13 cellular contexts compared by ENCODE assay signal in genomic region chr4:26937136-26937535, GRCh38.
DNase-seq lines count a peak whose midpoint lies in the region; ATAC-seq, FAIRE-seq and TF ChIP-seq lines count a peak whose summit lies in the region.
"Had no signal": no experiment of that assay in that cellular context is flagged by ENCODE, and none has a peak within 500 bp of the region (broad histone marks: within the 10 kb centered on the region; RNA-seq: fewer than 3 reads in every experiment).

No MANE protein-coding gene starts in this region.

- DNase-seq in GM12878 (ENCODE audit: low read depth, low spot score) (no peak), nucleus accumbens (lab: John Stamatoyannopoulos, UW) (no peak), body of pancreas (no peak)
- no peak for DNase-seq in activated CD4-positive, alpha-beta T cell treated with anti-CD3 and anti-CD28 coated beads, Interleukin-2, amount 50 U/mL, for 1 hour
- DNase-seq: activated T-cell treated with anti-CD3 and anti-CD28 coated beads, Interleukin-2, amount 50 U/mL, for 24 hours; CD4-positive, CD25-positive, alpha-beta regulatory T cell; effector CD8-positive, alpha-beta T cell; GF-D8 had no signal

- 0 out of 2 replicates have a peak, but pooled peaks have one; percentile 10 for TF ChIP-seq RAD21 in GM12878 (IDR thresholded peaks at IDR 0.05; ENCODE audit: insufficient read depth, low read depth, low read length)

- peak; percentile 52 for ATAC-seq in GM19467 (IDR thresholded peaks at IDR 0.05; ENCODE audit: unreplicated experiment)
- ATAC-seq in HG03175 (IDR thresholded peaks at IDR 0.05; ENCODE audit: unreplicated experiment) = peak; percentile 91
- ATAC-seq in GM12878 = peak; percentile 77
- ATAC-seq in GM19455 (IDR thresholded peaks at IDR 0.05; ENCODE audit: unreplicated experiment) = no peak
- no peak for ATAC-seq in body of pancreas

- intact Hi-C loops in GM12878 (cut with micrococcal nuclease; ENCODE audit: unreplicated experiment) = no loop called here
- intact Hi-C loops in body of pancreas (cut with DNase I) = no loop called here

- 24% methylated on average over 2 of the region's 2 CpGs for WGBS in GM12878 (ENCODE audit: insufficient coverage, insufficient replicate concordance, low lambda C conversion rate, missing lambda C conversion rate)
- WGBS in body of pancreas, 2 donors = 83 to 93% methylated on average over 2 of the region's 2 CpGs

- BruUV-seq in GM12878 (replicated peaks; lab: Mats Ljungman, UMichigan) = no TSS peak

- H3K4me2 ChIP-seq in DOHH2 (ENCODE audit: low read length) (no peak overlapping the region), GM12878 (ENCODE audit: control insufficient read depth, insufficient read depth) (no peak overlapping the region)

- peak; percentile 38 for FAIRE-seq in GM12878 (lab: Jason Lieb, UNC)
- FAIRE-seq: astrocyte had no signal

- H3K4me1 ChIP-seq in DOHH2 (ENCODE audit: control insufficient read depth, low read length) (peaks cover 21% of the 10 kb centered on the region), GM12878 (ENCODE audit: control insufficient read depth, insufficient read depth, low read length) (peaks cover 4% of the 10 kb centered on the region; the same call in 1 of the 2 replicates), body of pancreas (peaks cover 14% of the 10 kb centered on the region)

- in situ Hi-C loops in GM12878 (cut with MboI) = no loop called here

- POLR2A ChIA-PET in GM12878 (lab: Charles Lee) = no interaction called here

- H4K20me1 ChIP-seq in DOHH2 (ENCODE audit: control insufficient read depth, insufficient read depth, low read depth, low read length) (no peaks in the 10 kb centered on the region), GM12878 (ENCODE audit: control insufficient read depth, insufficient read depth) (no peaks in the 10 kb centered on the region)

- TF ChIP-seq EP300 in GM12878 (IDR thresholded peaks at IDR 0.05; ENCODE audit: borderline replicate concordance in 1 of 2, control insufficient read depth in 1 of 2, low read depth in 2 of 2, low read length in 2 of 2) = no peak

- no peak overlapping the region for H3K4me3 ChIP-seq in DOHH2 (ENCODE audit: low read length)
- H3K4me3 ChIP-seq in GM12878 = no peak overlapping the region
- H3K4me3 ChIP-seq in body of pancreas = no peak overlapping the region

- H3K9me2 ChIP-seq in DOHH2 (replicated peaks; ENCODE audit: control insufficient read depth, low read length) = no peaks in the 10 kb centered on the region

- peak; percentile 23 for TF ChIP-seq CTCF in DOHH2 (IDR thresholded peaks at IDR 0.05; ENCODE audit: low read depth, low read length, poor library complexity, severe bottlenecking)
- TF ChIP-seq CTCF in GM12878 (IDR thresholded peaks at IDR 0.05 in 2 of 3, conservative IDR thresholded peaks at IDR 0.05 in 1 of 3; ENCODE audit: control insufficient read depth in 2 of 3, extremely low read depth in 1 of 3, insufficient read depth in 1 of 3, low read depth in 3 of 3, low read length in 3 of 3) = 0 out of 6 replicates have a peak, but pooled peaks of 1 of the 3 experiments have one; percentile 8
- no peak for TF ChIP-seq CTCF in body of pancreas (IDR thresholded peaks at IDR 0.05)

- no peak overlapping the region for H2AFZ ChIP-seq in GM12878 (ENCODE audit: control insufficient read depth, low read depth, low read length)

- H3F3A ChIP-seq in DOHH2 (ENCODE audit: control insufficient read depth, insufficient read depth) = 0 out of 2 replicates have a peak, but pooled peaks cover 2% of the 10 kb centered on the region

- no peak for TF ChIP-seq POLR2A in GM12878 (IDR thresholded peaks at IDR 0.05; ENCODE audit: low read depth, low read length)
- no peak for TF ChIP-seq POLR2A in body of pancreas (IDR thresholded peaks at IDR 0.05)

- no peak overlapping the region for H3K9ac ChIP-seq in GM12878 (ENCODE audit: control insufficient read depth, insufficient read depth, low read length)

- H3K27me3 ChIP-seq in DOHH2 (ENCODE audit: control insufficient read depth, low read length) (no peaks in the 10 kb centered on the region), GM12878 (replicated peaks in 1 of 2; ENCODE audit: control insufficient read depth in 2 of 2, insufficient read depth in 2 of 2, low read length in 1 of 2) (no peaks in the 10 kb centered on the region), body of pancreas (no peaks in the 10 kb centered on the region)

- RAD21 ChIA-PET in GM12878 (lab: Charles Lee; ENCODE audit: unreplicated experiment) = no interaction called here

- SMC1A ChIA-PET in GM12878 (lab: Charles Lee; ENCODE audit: uncharacterized antibody, unreplicated experiment) = interaction anchor here (1.1 kb wide), 1 partner anchor 23 kb away, joined by 3 read pairs; no protein-coding TSS in a partner anchor

- H3K36me3 ChIP-seq in DOHH2 (ENCODE audit: control insufficient read depth, low read length) (peaks cover 4% of the 10 kb centered on the region; the same call in 1 of the 2 replicates), GM12878 (ENCODE audit: control insufficient read depth in 2 of 2, insufficient read depth in 2 of 2, low read length in 1 of 2) (no peaks in the 10 kb centered on the region), body of pancreas (replicated peaks in 1 of 2; ENCODE audit: insufficient read depth in 1 of 2, low read depth in 2 of 2) (no peaks in the 10 kb centered on the region)

- H3K9me3 ChIP-seq in DOHH2 (ENCODE audit: control insufficient read depth, insufficient read depth, low read length) (no peaks in the 10 kb centered on the region), GM12878 (replicated peaks; ENCODE audit: control insufficient read depth, insufficient read depth, low read length) (no peaks in the 10 kb centered on the region), body of pancreas (no peaks in the 10 kb centered on the region)

- no peak overlapping the region for H3K27ac ChIP-seq in DOHH2 (ENCODE audit: low read depth, low read length)
- H3K27ac ChIP-seq in GM12878 (ENCODE audit: control insufficient read depth, insufficient read depth) = no peak overlapping the region
- no peak overlapping the region for H3K27ac ChIP-seq in body of pancreas

- peaks cover 81% of the 10 kb centered on the region for H3K79me2 ChIP-seq in DOHH2 (ENCODE audit: control insufficient read depth, low read length)
- no peaks in the 10 kb centered on the region for H3K79me2 ChIP-seq in GM12878 (ENCODE audit: control insufficient read depth, insufficient read depth, low read length)

- CTCF ChIA-PET in GM12878 (lab: Yijun Ruan, JAX) = interaction anchor here (0.9 kb wide), 1 partner anchor 30 kb away, joined by 4 read pairs; no protein-coding TSS in a partner anchor

TF ChIP-seq in GM12878, 131 proteins besides CTCF, POLR2A, EP300 and RAD21 (continues in another document):
- TF ChIP-seq ZBTB40 (IDR thresholded peaks at IDR 0.05; ENCODE audit: borderline replicate concordance) (no peak), CHD2 (IDR thresholded peaks at IDR 0.05; ENCODE audit: borderline replicate concordance, low read depth, low read length) (no peak), ZNF217 (IDR thresholded peaks at IDR 0.05) (no peak), CREM (IDR thresholded peaks at IDR 0.05; ENCODE audit: low read depth) (no peak), CHD1 (IDR thresholded peaks at IDR 0.05; ENCODE audit: low read depth, low read length) (no peak), MTA2 (IDR thresholded peaks at IDR 0.05; ENCODE audit: low read depth) (no peak), PAX8 (IDR thresholded peaks at IDR 0.05) (no peak), BRCA1 (IDR thresholded peaks at IDR 0.05; ENCODE audit: low read depth, low read length) (no peak), SUPT20H (IDR thresholded peaks at IDR 0.05; ENCODE audit: borderline replicate concordance, control insufficient read depth, low read depth, low read length) (no peak), SPI1 (IDR thresholded peaks at IDR 0.05; ENCODE audit: borderline replicate concordance, insufficient read depth, low read depth, low read length) (peak; percentile 86)

Comparison
In these comparisons a context has a peak if more than half of its experiments do, and no peak if none do; other contexts are left out.
1. ATAC-seq: peak in GM19467 (single experiment), HG03175 (single experiment) and GM12878 (single experiment); none in GM19455 (single experiment) and body of pancreas (single experiment).